In the genomic region with DNA sequence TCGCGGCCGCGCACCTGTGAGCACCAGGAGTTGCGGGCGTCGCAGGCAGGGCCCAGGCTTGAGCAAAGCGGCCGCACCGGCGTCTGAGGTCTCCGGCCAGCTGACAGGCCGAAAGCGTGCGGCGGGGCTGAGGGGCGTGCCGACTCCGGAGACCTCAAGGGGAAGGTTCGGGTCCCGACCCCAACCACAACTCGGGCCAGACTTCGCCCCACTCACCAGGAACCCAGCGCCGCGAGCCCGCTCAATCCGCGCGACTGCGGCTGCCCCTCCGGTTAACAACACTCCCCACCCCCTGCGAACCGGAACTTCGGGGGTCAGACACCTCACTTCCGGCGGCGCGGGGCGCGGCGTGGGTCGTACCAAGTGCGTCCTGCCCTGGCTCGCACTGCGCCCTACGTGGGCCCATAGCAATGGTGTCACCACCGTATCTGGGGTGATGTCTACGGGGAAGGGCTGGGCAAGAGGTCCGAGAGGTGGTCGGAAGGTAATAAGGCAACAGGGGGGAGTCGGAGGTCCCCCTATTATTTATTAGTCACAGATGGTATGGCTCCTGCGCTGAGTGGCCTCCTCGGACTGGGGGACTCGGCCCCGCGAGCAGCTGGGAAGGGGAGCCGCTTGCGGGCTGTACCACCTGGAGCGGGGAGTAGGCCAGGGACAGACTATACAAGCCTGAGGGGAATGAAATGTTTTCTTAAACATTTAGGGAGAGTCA, we compare ENCODE assay signal across 8 cellular contexts. TPM values are rescaled to one million over a fixed set of nuclear protein-coding genes. Genes with fewer than 3 reads are reported as not detected.
DNase-seq lines count a peak whose midpoint lies in the region; ATAC-seq and TF ChIP-seq lines count a peak whose summit lies in the region.

A gene (minus strand): TSS at position 280 of the 712 bp plus-strand sequence. CDS start 918 bp downstream, outside the sequence.

- H3K27ac Mint-ChIP-seq in activated naive CD8-positive, alpha-beta T cell treated with anti-CD3 and anti-CD28 coated beads, Interleukin-2, amount 10 ng/mL, durations not matched to agents 7 days and 5 days: peak within 1 kb of the TSS; percentile 100

- ATAC-seq in HG02623 (IDR thresholded peaks at IDR 0.05; ENCODE audit: unreplicated experiment) (peak; percentile 56), Right ventricle myocardium superior (ENCODE audit: poor library complexity) (peak; percentile 94)
- peak; percentile 75 for ATAC-seq in activated naive CD8-positive, alpha-beta T cell treated with anti-CD3 and anti-CD28 coated beads, Interleukin-2, amount 10 ng/mL, durations not matched to agents 7 days and 5 days (ENCODE audit: low read depth)

- H3K9me3 ChIP-seq in SU-DHL-6 (ENCODE audit: insufficient read depth, low read length): no peaks in the 10 kb centered on the region
- no peaks in the 10 kb centered on the region for H3K9me3 ChIP-seq in transverse colon

- H2AFZ ChIP-seq in SU-DHL-6 (ENCODE audit: low read depth, low read length, severe bottlenecking): peak within 1 kb of the TSS; percentile 93

- H3K4me3 Mint-ChIP-seq in activated naive CD8-positive, alpha-beta T cell treated with anti-CD3 and anti-CD28 coated beads, Interleukin-2, amount 10 ng/mL, durations not matched to agents 7 days and 5 days: peak within 1 kb of the TSS; percentile 99

- H3K9me3 Mint-ChIP-seq in activated naive CD8-positive, alpha-beta T cell treated with anti-CD3 and anti-CD28 coated beads, Interleukin-2, amount 10 ng/mL, durations not matched to agents 7 days and 5 days: no peaks in the 10 kb centered on the region

- H3K36me3 ChIP-seq in SU-DHL-6 (ENCODE audit: low read length) (peaks cover 17% of the 10 kb centered on the region; the same call in 1 of the 2 replicates), transverse colon (peaks cover 0 to 28% (median 15%) of the 10 kb centered on the region in 4 donors)

- in situ Hi-C loops in transverse colon (cut with MboI; ENCODE audit: low pct_ligation_motif_present in 1 of 4, low pct_unique_long_range_greater_than_20kb in 1 of 4, low sequenced_read_pairs in 3 of 4): loop anchor here in 1 of 4 donors (10.0 kb wide), 1 partner anchor 50 kb away; a partner anchor contains a TSS

- peak within 1 kb of the TSS; percentile 86 for H3K4me3 ChIP-seq in GM12864 (ENCODE audit: low read depth, low read length)
- H3K4me3 ChIP-seq in SU-DHL-6 (ENCODE audit: insufficient read depth, low read length, poor library complexity, severe bottlenecking): peak within 1 kb of the TSS; percentile 96
- peak within 1 kb of the TSS; percentile 73 to 82 (median 78) for H3K4me3 ChIP-seq in transverse colon

- H3K79me2 ChIP-seq in SU-DHL-6 (ENCODE audit: insufficient read depth, low read length): peaks cover 25% of the 10 kb centered on the region

- no peaks in the 10 kb centered on the region for H4K20me1 ChIP-seq in SU-DHL-6 (ENCODE audit: low read depth, low read length)

- H3K27me3 ChIP-seq in SU-DHL-6 (ENCODE audit: low read length) (no peaks in the 10 kb centered on the region), transverse colon (no peaks in the 10 kb centered on the region)

- peaks cover 17 to 39% (median 31%) of the 10 kb centered on the region in 4 donors for H3K4me1 ChIP-seq in transverse colon

- intact Hi-C loops in Right ventricle myocardium superior (cut with DNase I) (no loop called here), transverse colon (cut with DNase I; ENCODE audit: low total_unique reads) (no loop called here)

- no peaks in the 10 kb centered on the region for H3K27me3 Mint-ChIP-seq in activated naive CD8-positive, alpha-beta T cell treated with anti-CD3 and anti-CD28 coated beads, Interleukin-2, amount 10 ng/mL, durations not matched to agents 7 days and 5 days

- DNase-seq in GM12864 (ENCODE audit: low read depth) (peak; percentile 76), NCI-H1092 treated with DMSO at 0.1 percent for 48 hours (lab: John Stamatoyannopoulos, UW) (peak; percentile 99), Right ventricle myocardium superior (peak; percentile 94), pons (ENCODE audit: low spot score) (peak; percentile 92), transverse colon (peak; percentile 95)
- DNase-seq in activated naive CD8-positive, alpha-beta T cell treated with anti-CD3 and anti-CD28 coated beads, Interleukin-2, amount 10 ng/mL, durations not matched to agents 7 days and 5 days: peak; percentile 93

- peak within 1 kb of the TSS; percentile 100 for H3K27ac ChIP-seq in SU-DHL-6 (ENCODE audit: low read depth, low read length)
- peak within 1 kb of the TSS; percentile 94 to 97 (median 95) for H3K27ac ChIP-seq in transverse colon

- TF ChIP-seq CTCF in GM12864 (IDR thresholded peaks at IDR 0.05; ENCODE audit: low read depth, low read length, missing control alignments): no peak
- TF ChIP-seq CTCF in SU-DHL-6 (IDR thresholded peaks at IDR 0.05; ENCODE audit: insufficient read depth, low read length, poor library complexity, severe bottlenecking): no peak
- peak in 1 of 5 experiments; percentile 9 for TF ChIP-seq CTCF in transverse colon (IDR thresholded peaks at IDR 0.05)

- peak; percentile 99 for TF ChIP-seq POLR2A in transverse colon (IDR thresholded peaks at IDR 0.05)

- H3K4me2 ChIP-seq in SU-DHL-6 (ENCODE audit: low read depth, low read length, poor library complexity, severe bottlenecking): peak within 1 kb of the TSS; percentile 99

- POLR2A ChIA-PET in activated naive CD8-positive, alpha-beta T cell treated with anti-CD3 and anti-CD28 coated beads, Interleukin-2, amount 10 ng/mL, durations not matched to agents 7 days and 5 days (lab: Charles Lee): interaction anchor here (0.6 to 3.8 kb wide), 20 partner anchors 10 to 364 kb away, joined by 3 to 62 read pairs (median 4); a partner anchor contains a TSS

- no peak for TF ChIP-seq EP300 in transverse colon (IDR thresholded peaks at IDR 0.05; ENCODE audit: low read depth)

- H3K9me2 ChIP-seq in SU-DHL-6 (replicated peaks; ENCODE audit: insufficient read depth, low read length): no peaks in the 10 kb centered on the region

- H3F3A ChIP-seq in SU-DHL-6 (ENCODE audit: insufficient read depth): peaks cover 36% of the 10 kb centered on the region

- WGBS in transverse colon (ENCODE audit: low coverage in 1 of 2), 2 donors: 0% methylated on average over 49 of the region's 60 CpGs; no CpG with 5 or more reads in 1 of the 2 donors

- peak within 1 kb of the TSS; percentile 97 for H3K9ac ChIP-seq in SU-DHL-6 (ENCODE audit: low read length)

- peaks cover 4% of the 10 kb centered on the region for H3K36me3 Mint-ChIP-seq in activated naive CD8-positive, alpha-beta T cell treated with anti-CD3 and anti-CD28 coated beads, Interleukin-2, amount 10 ng/mL, durations not matched to agents 7 days and 5 days

- peaks cover 29% of the 10 kb centered on the region for H3K4me1 Mint-ChIP-seq in activated naive CD8-positive, alpha-beta T cell treated with anti-CD3 and anti-CD28 coated beads, Interleukin-2, amount 10 ng/mL, durations not matched to agents 7 days and 5 days

RNA-seq across cellular contexts. Expression of the gene that starts here (rescaled TPM):
- 10 to 100 TPM; 43.4 to 45.1 TPM for total RNA-seq in activated naive CD8-positive, alpha-beta T cell treated with anti-CD3 and anti-CD28 coated beads, Interleukin-2, amount 10 ng/mL, durations not matched to agents 7 days and 5 days
- total RNA-seq in Right ventricle myocardium superior (29.9 TPM), transverse colon (10 to 100 TPM; 20.5 to 72.6 (median 51.9) TPM)

Comparison
In these comparisons a context has a peak if more than half of its experiments do, and no peak if none do; other contexts are left out.
1. Peak in every context shown above with its lines: DNase-seq, ATAC-seq, H3K4me3 ChIP-seq and H3K27ac ChIP-seq.